8 cellular contexts compared by ENCODE assay signal in the genomic region with DNA sequence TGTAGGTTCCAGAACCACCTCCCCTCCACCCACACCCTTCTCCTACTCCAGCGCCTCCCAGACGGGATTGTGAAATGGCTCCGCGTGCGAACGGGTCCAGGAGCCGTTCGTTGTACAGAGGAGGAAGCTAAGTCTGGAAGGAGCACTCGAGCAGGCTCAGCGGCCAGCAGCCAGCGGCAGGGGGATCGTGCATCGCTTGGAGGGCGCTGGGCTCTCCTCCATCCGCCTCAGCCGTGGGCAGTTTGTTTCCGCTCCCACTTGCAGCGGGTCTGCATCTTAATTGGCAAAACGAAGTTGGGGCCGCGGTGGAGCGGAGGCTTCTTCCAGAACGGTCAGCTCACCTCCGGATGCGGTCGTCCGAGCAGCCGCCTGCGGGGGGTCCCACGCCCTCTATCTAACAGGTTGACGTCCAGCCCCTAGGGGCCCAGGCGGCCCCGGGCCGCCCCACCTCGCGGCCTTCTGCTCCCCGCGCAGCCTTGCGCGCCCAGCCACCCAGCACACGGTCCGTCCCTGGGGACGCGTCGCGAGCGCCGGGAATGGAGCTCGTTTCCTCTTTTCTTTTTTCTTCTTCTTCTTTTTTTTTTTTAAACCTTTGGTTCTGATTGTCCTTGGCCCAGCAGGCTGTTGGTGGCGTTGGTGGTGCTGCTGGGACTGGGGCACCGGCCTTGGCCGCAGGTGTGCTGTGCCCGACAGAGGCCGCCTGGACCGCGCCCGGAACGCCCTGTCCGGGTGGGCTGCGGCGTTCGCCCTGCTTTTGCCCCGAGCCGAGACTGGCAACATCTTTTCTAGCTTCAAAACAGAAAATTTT. TPM values are rescaled to one million over a fixed set of nuclear protein-coding genes. Genes with fewer than 3 reads are reported as not detected.
DNase-seq lines count a peak whose midpoint lies in the region; ATAC-seq lines count a peak whose summit lies in the region.

No MANE protein-coding gene starts in this region.

- H3K27me3 ChIP-seq in BLaER1 treated with 17β-estradiol and CSF1 and Interleukin-3, amounts not matched to agents 10 nM and 100 nM = peaks cover 81 to 88% (median 87%) of the 10 kb centered on the region in 11 experiments

- DNase-seq in HuH-7 (ENCODE audit: low spot score) = peak; percentile 50
- DNase-seq in central memory CD8-positive, alpha-beta T cell (ENCODE audit: low spot score in 2 of 2) = no peak
- DNase-seq in DMS79 (lab: John Stamatoyannopoulos, UW) = no peak
- DNase-seq in epidermal melanocyte (ENCODE audit: insufficient read length, low spot score) = no peak
- no peak for DNase-seq in NCI-H1105 (lab: John Stamatoyannopoulos, UW)
- DNase-seq in pons (ENCODE audit: low spot score) = no peak

- H3K4me1 Mint-ChIP-seq in central memory CD8-positive, alpha-beta T cell = peaks cover 32% of the 10 kb centered on the region

- H3K4me2 ChIP-seq in BLaER1 treated with 17β-estradiol and CSF1 and Interleukin-3, amounts not matched to agents 10 nM and 100 nM = peak overlapping the region; percentile 91 to 99 (median 97)

- peaks cover 82% of the 10 kb centered on the region for H3K27me3 Mint-ChIP-seq in central memory CD8-positive, alpha-beta T cell

- no peak overlapping the region; a peak in 1 of 22 replicates for H3K27ac ChIP-seq in BLaER1 treated with 17β-estradiol and CSF1 and Interleukin-3, amounts not matched to agents 10 nM and 100 nM
- no peak overlapping the region for H3K27ac ChIP-seq in mesodermal cell (ENCODE audit: low read depth, low read length, severe bottlenecking)

- peak overlapping the region in 9 of 11 experiments; percentile 13 to 57 (median 38); a peak in 13 of 22 replicates for H3K9ac ChIP-seq in BLaER1 treated with 17β-estradiol and CSF1 and Interleukin-3, amounts not matched to agents 10 nM and 100 nM

- peak overlapping the region; percentile 49 to 69 (median 55) for H3K4me3 ChIP-seq in BLaER1 treated with 17β-estradiol and CSF1 and Interleukin-3, amounts not matched to agents 10 nM and 100 nM
- H3K4me3 ChIP-seq in mesodermal cell (ENCODE audit: extremely low read depth, insufficient read depth, low read length, poor library complexity, severe bottlenecking) = peak overlapping the region; percentile 5

- WGBS in mesodermal cell (ENCODE audit: insufficient coverage in 2 of 2), 2 experiments = 1 to 2% methylated on average over 52 to 62 of the region's 64 CpGs

- peaks cover 37 to 57% (median 50%) of the 10 kb centered on the region in 10 experiments for H3K4me1 ChIP-seq in BLaER1 treated with 17β-estradiol and CSF1 and Interleukin-3, amounts not matched to agents 10 nM and 100 nM
- peaks cover 16% of the 10 kb centered on the region for H3K4me1 ChIP-seq in mesodermal cell (ENCODE audit: control insufficient read depth, insufficient read depth, low read length, poor library complexity, severe bottlenecking)

- H3K36me3 ChIP-seq in BLaER1 treated with 17β-estradiol and CSF1 and Interleukin-3, amounts not matched to agents 10 nM and 100 nM = no peaks in the 10 kb centered on the region
- H3K36me3 ChIP-seq in mesodermal cell (ENCODE audit: control insufficient read depth, insufficient read depth, low read length) = no peaks in the 10 kb centered on the region

- no peaks in the 10 kb centered on the region for H3K9me3 Mint-ChIP-seq in central memory CD8-positive, alpha-beta T cell

- H3K27ac Mint-ChIP-seq in central memory CD8-positive, alpha-beta T cell (ENCODE audit: low read depth) = no peak overlapping the region

- peaks cover 0 to 78% (median 67%) of the 10 kb centered on the region in 11 experiments; a peak in 20 of 22 replicates for H4K20me1 ChIP-seq in BLaER1 treated with 17β-estradiol and CSF1 and Interleukin-3, amounts not matched to agents 10 nM and 100 nM

- peak; percentile 12 for ATAC-seq in central memory CD8-positive, alpha-beta T cell (replicated peaks; ENCODE audit: extremely low read depth, poor library complexity, severe bottlenecking)

- no peaks in the 10 kb centered on the region for H3K9me3 ChIP-seq in BLaER1 treated with 17β-estradiol and CSF1 and Interleukin-3, amounts not matched to agents 10 nM and 100 nM (replicated peaks in 1 of 11)
- H3K9me3 ChIP-seq in mesodermal cell (ENCODE audit: control insufficient read depth, low read length) = no peaks in the 10 kb centered on the region

- peak overlapping the region; percentile 58 for H3K4me3 Mint-ChIP-seq in central memory CD8-positive, alpha-beta T cell

- H3K36me3 Mint-ChIP-seq in central memory CD8-positive, alpha-beta T cell (ENCODE audit: insufficient read depth) = peaks cover 2% of the 10 kb centered on the region

RNA-seq across cellular contexts. Expression of gene BARX1, which starts 3.9 kb away (rescaled TPM):
- polyA plus RNA-seq in mesodermal cell (2013, experiment 1 of 2) = 0.37 TPM
- not detected for polyA plus RNA-seq in mesodermal cell (2013, experiment 2 of 2)
